17 cellular contexts compared by ENCODE assay signal in genomic region chr4:169362607-169363006, GRCh38.
"Had no signal": no experiment of that assay in that cellular context is flagged by ENCODE, and none has a peak within 500 bp of the region (broad histone marks: within the 10 kb centered on the region; RNA-seq: fewer than 3 reads in every experiment).

No MANE protein-coding gene starts in this region.

- H3K9me3 Mint-ChIP-seq: activated CD4-positive, alpha-beta T cell treated with anti-CD3 and anti-CD28 coated beads, Interleukin-2, amount 10 ng/mL, durations not matched to agents 7 days and 5 days had no signal

- H3K27ac ChIP-seq: dorsolateral prefrontal cortex, hepatocyte, left ventricle myocardium inferior, skin epidermis, transverse colon had no signal

- H3K4me3 ChIP-seq: dorsolateral prefrontal cortex, hepatocyte, left ventricle myocardium inferior, mucosa of descending colon, skin epidermis, transverse colon had no signal

- ATAC-seq: activated T-cell treated with anti-CD3 and anti-CD28 coated beads, Interleukin-2, amount 50 U/mL, for 72 hours; naive thymus-derived CD8-positive, alpha-beta T cell had no signal

- H3K79me2 ChIP-seq: hepatocyte had no signal

- H3K36me3 ChIP-seq: left ventricle myocardium inferior, transverse colon had no signal

- H3K4me3 Mint-ChIP-seq: activated B cell treated with CpG ODN at 0.5 μM for 24 hours; activated CD4-positive, alpha-beta T cell treated with anti-CD3 and anti-CD28 coated beads, Interleukin-2, amount 10 ng/mL, durations not matched to agents 7 days and 5 days; activated naive CD8-positive, alpha-beta T cell; activated T-cell treated with anti-CD3 and anti-CD28 coated beads, Interleukin-2, amount 50 U/mL, for 72 hours; memory B cell; naive thymus-derived CD8-positive, alpha-beta T cell had no signal

- H2AFZ ChIP-seq: hepatocyte had no signal

- H3K4me1 ChIP-seq: transverse colon had no signal

- H3K9me3 ChIP-seq: mucosa of descending colon had no signal

- H3K36me3 Mint-ChIP-seq: memory B cell had no signal

- DNase-seq: activated B cell treated with CpG ODN at 0.5 μM for 24 hours; activated CD4-positive, alpha-beta T cell treated with anti-CD3 and anti-CD28 coated beads, Interleukin-2, amount 10 ng/mL, durations not matched to agents 7 days and 5 days; activated CD8-positive, alpha-beta memory T cell treated with anti-CD3 and anti-CD28 coated beads, Interleukin-2, amount 50 U/mL, for 48 hours; activated gamma-delta T cell; activated T-cell treated with anti-CD3 and anti-CD28 coated beads, Interleukin-2, amount 50 U/mL, for 72 hours; dorsolateral prefrontal cortex; left ventricle myocardium inferior; mucosa of descending colon; naive thymus-derived CD8-positive, alpha-beta T cell; posterior cingulate gyrus; stimulated activated CD4-positive, alpha-beta T cell treated with anti-CD3 and anti-CD28 coated beads, Interleukin-4, amount 100 ng/mL, for 24 hours; stimulated activated naive CD4-positive, alpha-beta T cell; transverse colon had no signal

- H3K27ac Mint-ChIP-seq: activated B cell treated with CpG ODN at 0.5 μM for 24 hours; activated CD4-positive, alpha-beta T cell treated with anti-CD3 and anti-CD28 coated beads, Interleukin-2, amount 10 ng/mL, durations not matched to agents 7 days and 5 days; activated naive CD8-positive, alpha-beta T cell; activated T-cell treated with anti-CD3 and anti-CD28 coated beads, Interleukin-2, amount 50 U/mL, for 72 hours; memory B cell; naive thymus-derived CD8-positive, alpha-beta T cell had no signal

- H3K4me1 Mint-ChIP-seq: activated CD4-positive, alpha-beta T cell treated with anti-CD3 and anti-CD28 coated beads, Interleukin-2, amount 10 ng/mL, durations not matched to agents 7 days and 5 days; memory B cell; naive thymus-derived CD8-positive, alpha-beta T cell had no signal

- H3K4me2 ChIP-seq: hepatocyte had no signal

- H3K27me3 ChIP-seq: dorsolateral prefrontal cortex, hepatocyte, transverse colon had no signal
